In the genomic region with DNA sequence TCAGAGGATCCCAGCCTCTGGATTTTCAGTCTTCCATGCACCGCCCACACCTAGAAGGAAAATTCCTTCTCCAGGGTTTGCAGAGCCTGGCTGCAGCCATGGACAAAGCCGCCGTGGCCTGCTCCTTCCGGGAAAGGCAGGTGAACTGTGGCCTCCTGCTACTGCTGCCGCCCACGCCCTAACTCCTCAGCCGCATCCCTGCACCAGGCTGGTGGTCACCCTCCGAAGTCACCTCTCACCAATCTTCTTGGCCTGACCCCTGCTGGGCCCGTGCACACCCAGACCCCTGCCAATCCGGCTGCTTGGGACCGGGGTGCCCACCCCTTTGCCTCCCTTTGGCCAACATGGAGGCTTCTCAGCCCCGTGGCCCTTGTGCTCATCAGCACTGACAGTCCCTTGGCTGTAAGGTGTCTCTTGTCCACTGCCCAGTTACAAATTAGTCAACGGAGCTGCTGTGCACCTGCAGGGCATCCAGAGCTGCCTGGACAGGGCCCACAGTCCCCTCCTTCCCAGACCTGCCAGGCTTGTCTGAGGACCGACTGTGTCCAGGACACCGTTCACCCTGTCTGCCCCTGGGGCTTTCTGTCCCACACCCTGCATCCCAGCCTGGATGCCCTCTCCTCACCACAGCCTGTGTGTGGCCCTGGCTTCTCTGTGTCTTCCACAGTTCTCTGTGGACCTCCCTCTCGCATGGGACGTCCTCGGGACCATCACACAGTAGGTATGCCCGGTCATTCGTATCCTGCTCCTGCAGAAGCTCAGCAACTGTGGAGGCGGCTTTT, we compare ENCODE assay signal across 17 cellular contexts.
"Had no signal": no experiment of that assay in that cellular context is flagged by ENCODE, and none has a peak within 500 bp of the region (broad histone marks: within the 10 kb centered on the region; RNA-seq: fewer than 3 reads in every experiment).

No MANE protein-coding gene starts in this region.

- DNase-seq: central memory CD4-positive, alpha-beta T cell; effector CD8-positive, alpha-beta T cell; gastrocnemius medialis; mammary epithelial cell; naive thymus-derived CD8-positive, alpha-beta T cell; psoas muscle; retina; sigmoid colon; stimulated activated CD4-positive, alpha-beta T cell treated with anti-CD3 and anti-CD28 coated beads, Interleukin-12 subunit alpha, Interleukin-12 subunit beta, amount 100 ng/mL, for 4 hours; stimulated activated naive CD4-positive, alpha-beta T cell treated with Interleukin-2 at 50 U/mL for 16 hours had no signal

- H3K27ac Mint-ChIP-seq: naive thymus-derived CD8-positive, alpha-beta T cell had no signal

- H3K36me3 ChIP-seq: gastrocnemius medialis, heart right ventricle, sigmoid colon, tibial nerve, vagina had no signal

- H3K9me3 ChIP-seq: gastrocnemius medialis, heart right ventricle, psoas muscle, sigmoid colon, testis, tibial nerve, vagina had no signal

- ATAC-seq: gastrocnemius medialis; left lobe of liver; naive thymus-derived CD8-positive, alpha-beta T cell; psoas muscle had no signal

- H3K4me3 Mint-ChIP-seq: naive thymus-derived CD8-positive, alpha-beta T cell had no signal

- H3K4me3 ChIP-seq: coronary artery, gastrocnemius medialis, heart right ventricle, psoas muscle, sigmoid colon, skin epidermis, testis, tibial nerve, vagina had no signal

- H3K27ac ChIP-seq: coronary artery, gastrocnemius medialis, heart right ventricle, psoas muscle, sigmoid colon, skin epidermis, testis, tibial nerve, vagina had no signal

- H3K4me1 ChIP-seq: gastrocnemius medialis, psoas muscle, vagina had no signal

- H3K27me3 ChIP-seq: gastrocnemius medialis, testis, tibial nerve, vagina had no signal
